ENCODE assay signal across 26 cellular contexts in the genomic region with DNA sequence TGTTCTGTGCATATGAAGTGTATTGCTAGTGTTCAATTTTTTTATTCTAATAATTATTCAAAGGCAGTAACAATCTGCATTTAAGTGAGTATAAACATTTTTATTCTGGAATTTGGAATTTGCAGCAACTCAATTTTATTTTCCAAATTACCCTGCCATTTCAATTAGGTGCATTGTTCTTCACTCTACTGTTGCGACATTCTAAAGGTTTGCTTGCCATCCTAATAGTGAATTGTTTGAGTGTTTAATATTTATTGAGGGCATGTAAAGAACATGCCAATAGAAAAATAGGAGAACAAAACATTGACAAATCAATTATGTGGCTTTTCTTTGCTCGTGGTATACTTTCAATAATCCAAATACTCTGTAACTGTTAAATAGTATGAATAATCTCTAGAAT. TPM values are rescaled to one million over a fixed set of nuclear protein-coding genes. Genes with fewer than 3 reads are reported as not detected.
DNase-seq lines count a peak whose midpoint lies in the region; ATAC-seq, FAIRE-seq and TF ChIP-seq lines count a peak whose summit lies in the region.
"Had no signal": no experiment of that assay in that cellular context is flagged by ENCODE, and none has a peak within 500 bp of the region (broad histone marks: within the 10 kb centered on the region; RNA-seq: fewer than 3 reads in every experiment).

No MANE protein-coding gene starts in this region.

- H3K9me3 Mint-ChIP-seq in Calu3 (ENCODE audit: low read depth, unreplicated experiment): no peaks in the 10 kb centered on the region
- H3K9me3 Mint-ChIP-seq: CD14-positive monocyte, H9 had no signal

- H3K36me3 ChIP-seq in cardiac muscle cell (peaks cover 35% of the 10 kb centered on the region), muscle layer of duodenum (ENCODE audit: control insufficient read depth in 1 of 2, insufficient read depth in 2 of 2, low read length in 2 of 2) (peaks cover 3 to 13% of the 10 kb centered on the region in 2 donors)
- H3K36me3 ChIP-seq: BE2C had no signal

- FAIRE-seq in endometrium (lab: Jason Lieb, UNC): peak; percentile 45
- FAIRE-seq: GM18507, RCC 7860 had no signal

- CTCF ChIA-PET in Calu3 (lab: Charles Lee): no interaction called here

- H3K4me3 ChIP-seq in cardiac muscle cell (no peak overlapping the region), muscle layer of duodenum (ENCODE audit: low read depth in 1 of 2, low read length in 2 of 2) (no peak overlapping the region)
- H3K4me3 ChIP-seq: GM23248 had no signal

- no peak overlapping the region for H3K27ac Mint-ChIP-seq in Calu3 (ENCODE audit: unreplicated experiment)
- H3K27ac Mint-ChIP-seq: CD14-positive monocyte; CD8-positive, alpha-beta memory T cell; H9 had no signal

- TF ChIP-seq CTCF in cardiac muscle cell (IDR thresholded peaks at IDR 0.05; ENCODE audit: low read depth, low read length) (no peak), Calu3 (IDR thresholded peaks at IDR 0.05; ENCODE audit: unreplicated experiment) (no peak)

- H3K36me3 Mint-ChIP-seq in Calu3 (ENCODE audit: insufficient read depth, unreplicated experiment): no peaks in the 10 kb centered on the region
- H3K36me3 Mint-ChIP-seq: CD8-positive, alpha-beta memory T cell had no signal

- no TSS peak for BruUV-seq in Calu3 (replicated peaks; lab: Mats Ljungman, UMichigan)

- peaks cover 28% of the 10 kb centered on the region for H3K4me1 ChIP-seq in cardiac muscle cell (ENCODE audit: low read depth)
- peaks cover 0 to 41% of the 10 kb centered on the region in 2 donors for H3K4me1 ChIP-seq in muscle layer of duodenum (ENCODE audit: control insufficient read depth in 1 of 2, insufficient read depth in 2 of 2, low read length in 2 of 2)
- H3K4me1 ChIP-seq: BE2C had no signal

- H3K27ac ChIP-seq in cardiac muscle cell (peak overlapping the region; percentile 15), muscle layer of duodenum (ENCODE audit: low read length) (peak overlapping the region; percentile 49)
- H3K27ac ChIP-seq: 22Rv1, GM23248 had no signal

- H3K4me3 Mint-ChIP-seq in Calu3 (ENCODE audit: low read depth, unreplicated experiment): no peak overlapping the region
- H3K4me3 Mint-ChIP-seq: CD14-positive monocyte; CD8-positive, alpha-beta memory T cell; H9 had no signal

- no peaks in the 10 kb centered on the region for H3K27me3 Mint-ChIP-seq in Calu3 (ENCODE audit: unreplicated experiment)

- no peaks in the 10 kb centered on the region for H3K4me1 Mint-ChIP-seq in Calu3 (ENCODE audit: low read depth, unreplicated experiment)
- H3K4me1 Mint-ChIP-seq: CD14-positive monocyte; CD8-positive, alpha-beta memory T cell; H9 had no signal

- no peaks in the 10 kb centered on the region for H3K27me3 ChIP-seq in cardiac muscle cell
- no peaks in the 10 kb centered on the region for H3K27me3 ChIP-seq in muscle layer of duodenum (ENCODE audit: low read depth, low read length)
- H3K27me3 ChIP-seq: BE2C had no signal

- ATAC-seq in left ventricle myocardium superior: no peak
- ATAC-seq: SK-N-SH treated with all-trans-retinoic acid at 6 μM for 48 hours had no signal

- intact Hi-C loops in left ventricle myocardium superior (cut with micrococcal nuclease): no loop called here
- intact Hi-C loops in Calu3 (cut with micrococcal nuclease; ENCODE audit: unreplicated experiment): no loop called here

- DNase-seq in cardiac muscle cell (ENCODE audit: low read depth in 1 of 2, low spot score in 1 of 2) (no peak), left ventricle myocardium superior (no peak), amniotic stem cell (lab: John Stamatoyannopoulos, UW) (no peak), Calu3 (no peak), NCI-H1417 treated with DMSO at 0.1 percent for 48 hours (lab: John Stamatoyannopoulos, UW) (no peak)
- no peak for DNase-seq in activated CD8-positive, alpha-beta memory T cell treated with anti-CD3 and anti-CD28 coated beads, Interleukin-2, amount 50 U/mL, for 4 hours
- DNase-seq: ACHN; BE2C; CD8-positive, alpha-beta memory T cell; DMS153; H9; Karpas-422; NCI-H1092 treated with DMSO at 0.1 percent for 48 hours; NCI-H1436 treated with DMSO at 0.1 percent for 48 hours; NCI-H187 treated with DMSO at 0.1 percent for 48 hours; NCI-H2171 treated with DMSO at 0.1 percent for 48 hours; NCI-H524; NCI-H748 treated with DMSO at 0.1 percent for 48 hours had no signal

- H3K9me3 ChIP-seq in cardiac muscle cell (ENCODE audit: low read depth) (no peaks in the 10 kb centered on the region), muscle layer of duodenum (ENCODE audit: control insufficient read depth in 1 of 2, low read length in 2 of 2) (no peaks in the 10 kb centered on the region)
- H3K9me3 ChIP-seq: BE2C had no signal

RNA-seq across cellular contexts. Expression of gene MEIS1, which starts 18.0 kb away (rescaled TPM):
- total RNA-seq in cardiac muscle cell (92.6 and 115 TPM in 2 replicates), left ventricle myocardium superior (40.8 TPM), Calu3 (2022) (8.1 and 11.5 TPM in 2 replicates)
- 121 and 149 TPM in 2 replicates for polyA plus RNA-seq in cardiac muscle cell
- total RNA-seq: CD8-positive, alpha-beta memory T cell had no signal
- polyA plus RNA-seq: CD8-positive, alpha-beta memory T cell had no signal
